ENCODE assay signal across 9 cellular contexts in genomic region chr18:3447895-3448844, GRCh38. TPM values are rescaled to one million over a fixed set of nuclear protein-coding genes. Genes with fewer than 3 reads are reported as not detected.
DNase-seq lines count a peak whose midpoint lies in the region; ATAC-seq, FAIRE-seq and TF ChIP-seq lines count a peak whose summit lies in the region.
"Had no signal": no experiment of that assay in that cellular context is flagged by ENCODE, and none has a peak within 500 bp of the region (broad histone marks: within the 10 kb centered on the region; RNA-seq: fewer than 3 reads in every experiment).

No MANE protein-coding gene starts in this region.

- no peaks in the 10 kb centered on the region for H3K9me3 ChIP-seq in BE2C

- peak; percentile 84 for DNase-seq in BE2C
- no peak for DNase-seq in GM19239 (ENCODE audit: insufficient read length, low spot score)
- peak; percentile 97 for DNase-seq in NCI-H510A (lab: John Stamatoyannopoulos, UW)
- peak; percentile 64 to 73 for DNase-seq in activated CD4-positive, alpha-beta T cell treated with anti-CD3 and anti-CD28 coated beads for 4 hours
- DNase-seq in coronary artery (ENCODE audit: low spot score): peak; percentile 98
- DNase-seq in left lobe of liver (ENCODE audit: low spot score): peak; percentile 97
- DNase-seq in stimulated activated CD4-positive, alpha-beta T cell treated with anti-CD3 and anti-CD28 coated beads, Interleukin-2, amount 100 ng/mL, for 24 hours: peak; percentile 82 to 86

- peaks cover 6% of the 10 kb centered on the region for H3K27me3 ChIP-seq in BE2C

- H3K4me3 ChIP-seq in BE2C (ENCODE audit: low read depth, low read length) (peak overlapping the region; percentile 64), coronary artery (peak overlapping the region; percentile 77)

- H3K4me1 ChIP-seq in BE2C: no peaks in the 10 kb centered on the region

- TF ChIP-seq CTCF in BE2C (IDR thresholded peaks at IDR 0.05; ENCODE audit: low read depth, low read length): no peak
- TF ChIP-seq CTCF in coronary artery (IDR thresholded peaks at IDR 0.05): no peak

- peak overlapping the region; percentile 97 for H3K27ac ChIP-seq in coronary artery

- ATAC-seq in HG03442 (IDR thresholded peaks at IDR 0.05; ENCODE audit: unreplicated experiment) (peak; percentile 65), left lobe of liver (peak; percentile 73)

- peak; percentile 83 for FAIRE-seq in GM19239 (lab: Jason Lieb, UNC)
- FAIRE-seq: colon had no signal

- no peaks in the 10 kb centered on the region for H3K36me3 ChIP-seq in BE2C

RNA-seq across cellular contexts. Expression of gene TGIF1, which starts 1.8 kb away (rescaled TPM):
- not detected for polyA plus RNA-seq in BE2C (2012; ENCODE audit: insufficient read depth, insufficient read length, low read depth)
- 14.1 TPM for total RNA-seq in left lobe of liver
